Comparison of ENCODE assay signal across 15 cellular contexts in genomic region chr7:143436539-143436938, GRCh38. TPM values are rescaled to one million over a fixed set of nuclear protein-coding genes. Genes with fewer than 3 reads are reported as not detected.
DNase-seq lines count a peak whose midpoint lies in the region; ATAC-seq and TF ChIP-seq lines count a peak whose summit lies in the region.
"Had no signal": no experiment of that assay in that cellular context is flagged by ENCODE, and none has a peak within 500 bp of the region (broad histone marks: within the 10 kb centered on the region; RNA-seq: fewer than 3 reads in every experiment).

No MANE protein-coding gene starts in this region.

- no peaks in the 10 kb centered on the region for H3K4me1 ChIP-seq in smooth muscle cell (ENCODE audit: low read depth)
- H3K4me1 ChIP-seq: BE2C, spleen had no signal

- H3K9ac ChIP-seq in smooth muscle cell (ENCODE audit: low read depth), result no peak overlapping the region

- H3F3A ChIP-seq in smooth muscle cell (ENCODE audit: low read depth), result no peaks in the 10 kb centered on the region

- WGBS in smooth muscle cell (ENCODE audit: low lambda C conversion rate), result 73% methylated on average over 1 of the region's 1 CpG

- no peaks in the 10 kb centered on the region for H3K9me3 ChIP-seq in smooth muscle cell (replicated peaks; ENCODE audit: low read depth)
- H3K9me3 ChIP-seq: BE2C, spleen had no signal

- no peaks in the 10 kb centered on the region for H3K36me3 ChIP-seq in smooth muscle cell (ENCODE audit: low read depth)
- H3K36me3 ChIP-seq: BE2C, spleen had no signal

- H3K27me3 ChIP-seq in smooth muscle cell (ENCODE audit: low read depth), result no peaks in the 10 kb centered on the region
- H3K27me3 ChIP-seq: spleen had no signal

- DNase-seq in SW 1271 (lab: John Stamatoyannopoulos, UW), result no peak
- DNase-seq in GM03348 (ENCODE audit: low spot score), result no peak
- DNase-seq in iPS-NIHi11 (ENCODE audit: low spot score), result no peak
- DNase-seq in smooth muscle cell (lab: John Stamatoyannopoulos, UW; ENCODE audit: unreplicated experiment), result no peak
- DNase-seq: amygdala, BE2C, dermis blood vessel endothelial cell, IMR-90, NCI-H1930, spleen had no signal

- H3K27ac ChIP-seq in VCaP, result peak overlapping the region; percentile 51; the same call in 1 of the 2 replicates
- no peak overlapping the region for H3K27ac ChIP-seq in smooth muscle cell (ENCODE audit: low read depth)
- H3K27ac ChIP-seq: spleen had no signal

- H3K4me3 ChIP-seq in smooth muscle cell, result no peak overlapping the region
- H3K4me3 ChIP-seq: spleen had no signal

- H2AFZ ChIP-seq in smooth muscle cell (ENCODE audit: low read depth), result no peak overlapping the region

- no peaks in the 10 kb centered on the region for H4K20me1 ChIP-seq in smooth muscle cell (ENCODE audit: low read depth)

- ATAC-seq in GM19023 (IDR thresholded peaks at IDR 0.05; ENCODE audit: unreplicated experiment) (peak; percentile 90), GM21786 (IDR thresholded peaks at IDR 0.05; ENCODE audit: unreplicated experiment) (peak; percentile 58), HG03108 (IDR thresholded peaks at IDR 0.05; ENCODE audit: unreplicated experiment) (peak; percentile 72)

- no peak for TF ChIP-seq CTCF in VCaP (conservative IDR thresholded peaks at IDR 0.05)
- TF ChIP-seq CTCF in smooth muscle cell (IDR thresholded peaks at IDR 0.05; ENCODE audit: borderline replicate concordance, insufficient read depth, poor library complexity, severe bottlenecking), result no peak

- H3K4me2 ChIP-seq in smooth muscle cell, result no peak overlapping the region

- no peaks in the 10 kb centered on the region for H3K79me2 ChIP-seq in smooth muscle cell (ENCODE audit: low read depth)

RNA-seq across cellular contexts. Expression of gene TAS2R60, which starts 6.7 kb away (rescaled TPM):
- total RNA-seq in smooth muscle cell, result not detected in 2 replicates
- polyA plus RNA-seq in smooth muscle cell, result not detected in 2 replicates
- total RNA-seq: dermis blood vessel endothelial cell, IMR-90, neural crest cell had no signal
- polyA plus RNA-seq: IMR-90, spleen had no signal

RNA-seq across cellular contexts. Expression of gene EPHA1, which starts 27.9 kb away (rescaled TPM):
- total RNA-seq in smooth muscle cell, result 4.3 and 19.1 TPM in 2 replicates
- polyA plus RNA-seq in smooth muscle cell, result 8.7 and 23.6 TPM in 2 replicates
- total RNA-seq: dermis blood vessel endothelial cell, IMR-90, neural crest cell had no signal

RNA-seq across cellular contexts. Expression of gene TAS2R41, which starts 41.1 kb away (rescaled TPM):
- not detected in 2 replicates for total RNA-seq in smooth muscle cell
- polyA plus RNA-seq in smooth muscle cell, result not detected in 2 replicates
- total RNA-seq: dermis blood vessel endothelial cell, IMR-90, neural crest cell had no signal
- polyA plus RNA-seq: IMR-90, spleen had no signal

RNA-seq across cellular contexts. Expression of gene ZYX, which starts 55.4 kb away (rescaled TPM):
- 52.2 and 71.1 TPM in 2 replicates for total RNA-seq in smooth muscle cell
- 322 and 354 TPM in 2 replicates for polyA plus RNA-seq in smooth muscle cell
